22 cellular contexts compared by ENCODE assay signal in genomic region chr6:75631847-75632246, GRCh38.
"Had no signal": no experiment of that assay in that cellular context is flagged by ENCODE, and none has a peak within 500 bp of the region (broad histone marks: within the 10 kb centered on the region; RNA-seq: fewer than 3 reads in every experiment).

No MANE protein-coding gene starts in this region.

- H3K4me3 Mint-ChIP-seq: activated B cell treated with CpG ODN at 0.5 μM for 24 hours; activated CD4-positive, alpha-beta T cell treated with anti-CD3 and anti-CD28 coated beads, Interleukin-2, amount 10 ng/mL, durations not matched to agents 24 days and 14 days; activated naive CD8-positive, alpha-beta T cell treated with anti-CD3 and anti-CD28 coated beads, Interleukin-2, amount 10 ng/mL, durations not matched to agents 7 days and 5 days; naive thymus-derived CD8-positive, alpha-beta T cell; stimulated activated naive B cell treated with anti-CD40 and anti-IgM and Interleukin-4, amounts not matched to agents 10 μg/mL and 1 μg/mL and 100 μg/mL, for 72 hours had no signal

- H3K36me3 ChIP-seq: ovary had no signal

- H3K9me3 ChIP-seq: body of pancreas, ovary, psoas muscle, right lobe of liver, thoracic aorta, upper lobe of right lung had no signal

- H3K4me3 ChIP-seq: body of pancreas, ovary, psoas muscle, right lobe of liver, thoracic aorta, upper lobe of right lung had no signal

- H3K27me3 ChIP-seq: body of pancreas, ovary, right lobe of liver, upper lobe of right lung had no signal

- H3K4me1 Mint-ChIP-seq: activated CD4-positive, alpha-beta T cell treated with anti-CD3 and anti-CD28 coated beads, Interleukin-2, amount 10 ng/mL, durations not matched to agents 24 days and 14 days; stimulated activated naive B cell treated with anti-CD40 and anti-IgM and Interleukin-4, amounts not matched to agents 10 μg/mL and 1 μg/mL and 100 μg/mL, for 72 hours had no signal

- H3K27me3 Mint-ChIP-seq: activated B cell treated with CpG ODN at 0.5 μM for 24 hours; activated CD4-positive, alpha-beta T cell treated with anti-CD3 and anti-CD28 coated beads, Interleukin-2, amount 10 ng/mL, durations not matched to agents 24 days and 14 days; activated naive CD8-positive, alpha-beta T cell treated with anti-CD3 and anti-CD28 coated beads, Interleukin-2, amount 10 ng/mL, durations not matched to agents 7 days and 5 days; naive thymus-derived CD8-positive, alpha-beta T cell; stimulated activated naive B cell treated with anti-CD40 and anti-IgM and Interleukin-4, amounts not matched to agents 10 μg/mL and 1 μg/mL and 100 μg/mL, for 72 hours had no signal

- H3K9me3 Mint-ChIP-seq: activated B cell treated with CpG ODN at 0.5 μM for 24 hours; activated CD4-positive, alpha-beta T cell treated with anti-CD3 and anti-CD28 coated beads, Interleukin-2, amount 10 ng/mL, durations not matched to agents 24 days and 14 days; activated naive CD8-positive, alpha-beta T cell treated with anti-CD3 and anti-CD28 coated beads, Interleukin-2, amount 10 ng/mL, durations not matched to agents 7 days and 5 days; naive thymus-derived CD8-positive, alpha-beta T cell; stimulated activated naive B cell treated with anti-CD40 and anti-IgM and Interleukin-4, amounts not matched to agents 10 μg/mL and 1 μg/mL and 100 μg/mL, for 72 hours had no signal

- H3K4me1 ChIP-seq: right lobe of liver, upper lobe of right lung had no signal

- DNase-seq: activated B cell treated with CpG ODN at 0.5 μM for 24 hours; activated CD4-positive, alpha-beta T cell treated with anti-CD3 and anti-CD28 coated beads, Interleukin-2, amount 10 ng/mL, durations not matched to agents 24 days and 14 days; activated CD8-positive, alpha-beta memory T cell treated with anti-CD3 and anti-CD28 coated beads, Interleukin-2, amount 50 U/mL, for 4 hours; activated gamma-delta T cell; activated naive CD8-positive, alpha-beta T cell treated with anti-CD3 and anti-CD28 coated beads, Interleukin-2, amount 10 ng/mL, durations not matched to agents 7 days and 5 days; activated T-cell treated with anti-CD3 and anti-CD28 coated beads, Interleukin-2, amount 50 U/mL, for 48 hours; amygdala; body of pancreas; cortex of kidney; mesenchymal stem cell; naive thymus-derived CD8-positive, alpha-beta T cell; ovary; psoas muscle; right lobe of liver; small intestine; stimulated activated CD4-positive, alpha-beta T cell treated with anti-CD3 and anti-CD28 coated beads, Interleukin-4, amount 100 ng/mL, for 24 hours; stimulated activated naive B cell treated with anti-CD40 and anti-IgM and Interleukin-4, amounts not matched to agents 10 μg/mL and 1 μg/mL and 100 μg/mL, for 72 hours; T-helper 1 cell; T-helper 9 cell; upper lobe of right lung had no signal

- H3K27ac ChIP-seq: body of pancreas, ovary, psoas muscle, right lobe of liver, thoracic aorta, upper lobe of right lung had no signal

- H3K27ac Mint-ChIP-seq: activated B cell treated with CpG ODN at 0.5 μM for 24 hours; activated CD4-positive, alpha-beta T cell treated with anti-CD3 and anti-CD28 coated beads, Interleukin-2, amount 10 ng/mL, durations not matched to agents 24 days and 14 days; activated naive CD8-positive, alpha-beta T cell treated with anti-CD3 and anti-CD28 coated beads, Interleukin-2, amount 10 ng/mL, durations not matched to agents 7 days and 5 days; stimulated activated naive B cell treated with anti-CD40 and anti-IgM and Interleukin-4, amounts not matched to agents 10 μg/mL and 1 μg/mL and 100 μg/mL, for 72 hours had no signal

- ATAC-seq: body of pancreas; naive thymus-derived CD8-positive, alpha-beta T cell; psoas muscle; right lobe of liver; SK-N-SH treated with all-trans-retinoic acid at 6 μM for 48 hours; stimulated activated naive B cell treated with anti-CD40 and anti-IgM and Interleukin-4, amounts not matched to agents 10 μg/mL and 1 μg/mL and 100 μg/mL, for 72 hours; upper lobe of right lung had no signal
